In the genomic region with DNA sequence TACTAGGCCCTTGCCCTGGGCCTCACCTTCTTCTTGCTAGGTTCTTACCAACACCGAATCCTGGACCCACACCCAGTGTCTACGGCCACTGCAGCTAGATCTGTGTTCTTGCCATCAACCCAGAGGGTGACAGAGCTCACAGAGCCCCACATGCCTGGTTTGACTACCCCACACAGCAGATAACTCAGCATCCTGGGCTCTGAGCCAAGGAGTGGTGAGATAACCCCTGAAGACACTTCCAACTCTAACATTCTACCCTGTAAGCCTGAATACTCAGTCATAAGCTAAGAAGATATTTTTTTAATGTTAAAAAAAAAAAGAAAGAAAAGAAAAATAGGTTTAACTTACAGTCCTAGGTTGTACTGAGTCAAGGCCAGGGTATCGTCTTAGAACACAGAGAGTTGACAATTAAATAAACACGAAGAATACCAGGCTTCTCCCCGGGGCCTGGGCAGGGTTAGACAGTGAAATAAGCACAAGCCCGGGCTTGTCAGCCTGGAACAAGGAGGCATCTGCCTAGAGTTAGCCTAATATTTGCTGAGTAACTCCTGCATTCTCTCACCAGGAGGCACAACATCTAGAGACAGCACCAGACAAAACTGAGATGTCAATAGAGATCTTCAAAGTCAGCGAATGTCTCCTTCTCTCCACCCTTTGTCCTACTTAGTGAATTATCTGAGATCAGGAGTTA, we compare ENCODE assay signal across 11 cellular contexts.
DNase-seq lines count a peak whose midpoint lies in the region; ATAC-seq, FAIRE-seq and TF ChIP-seq lines count a peak whose summit lies in the region.
"Had no signal": no experiment of that assay in that cellular context is flagged by ENCODE, and none has a peak within 500 bp of the region (broad histone marks: within the 10 kb centered on the region; RNA-seq: fewer than 3 reads in every experiment).

No MANE protein-coding gene starts in this region.

- H3K36me3 ChIP-seq in keratinocyte (ENCODE audit: control insufficient read depth in 2 of 2, extremely low read depth in 1 of 2, insufficient read depth in 2 of 2, low read length in 2 of 2) (no peaks in the 10 kb centered on the region), Peyer's patch (no peaks in the 10 kb centered on the region)
- H3K36me3 ChIP-seq: upper lobe of right lung had no signal

- no peak for TF ChIP-seq POLR2A in Peyer's patch (IDR thresholded peaks at IDR 0.05)

- H3K9ac ChIP-seq in keratinocyte (ENCODE audit: control insufficient read depth, extremely low read depth, insufficient read depth, low read length): peak overlapping the region; percentile 26

- H3K27me3 ChIP-seq in keratinocyte (ENCODE audit: control insufficient read depth, extremely low read depth, insufficient read depth, low read length) (no peaks in the 10 kb centered on the region), Peyer's patch (no peaks in the 10 kb centered on the region)
- H3K27me3 ChIP-seq: upper lobe of right lung had no signal

- H3K4me1 Mint-ChIP-seq in activated naive CD8-positive, alpha-beta T cell treated with anti-CD3 and anti-CD28 coated beads, Interleukin-2, amount 50 U/mL, for 24 hours: no peaks in the 10 kb centered on the region

- peak; percentile 97 for FAIRE-seq in keratinocyte (lab: Jason Lieb, UNC)
- FAIRE-seq: GM12891 had no signal

- H3K27ac Mint-ChIP-seq in activated naive CD8-positive, alpha-beta T cell treated with anti-CD3 and anti-CD28 coated beads, Interleukin-2, amount 50 U/mL, for 24 hours: no peak overlapping the region

- H3K4me3 ChIP-seq in keratinocyte (ENCODE audit: control insufficient read depth in 2 of 3, extremely low read depth in 1 of 3, insufficient read depth in 2 of 3, low read depth in 1 of 3, low read length in 3 of 3) (peak overlapping the region in 1 of 3 experiments; percentile 0), Peyer's patch (no peak overlapping the region)
- H3K4me3 ChIP-seq: upper lobe of right lung had no signal

- H3K9me3 ChIP-seq in keratinocyte (ENCODE audit: control insufficient read depth, low read depth, low read length) (no peaks in the 10 kb centered on the region), Peyer's patch (no peaks in the 10 kb centered on the region)
- H3K9me3 ChIP-seq: upper lobe of right lung had no signal

- dilution Hi-C loops in keratinocyte (cut with MboI; ENCODE audit: extremely low pct_ligation_motif_present, low sequenced_read_pairs): no loop called here

- no peaks in the 10 kb centered on the region for H3K9me3 Mint-ChIP-seq in activated naive CD8-positive, alpha-beta T cell treated with anti-CD3 and anti-CD28 coated beads, Interleukin-2, amount 50 U/mL, for 24 hours

- peak overlapping the region; percentile 53 for H3K4me2 ChIP-seq in keratinocyte (ENCODE audit: control insufficient read depth, extremely low read depth, insufficient read depth, low read depth, low read length)

- no peaks in the 10 kb centered on the region for H3K79me2 ChIP-seq in keratinocyte (ENCODE audit: control insufficient read depth, insufficient read depth, low read length)

- DNase-seq in ELR (ENCODE audit: low read depth) (peak; percentile 6), NCI-H1105 (lab: John Stamatoyannopoulos, UW) (peak; percentile 30), keratinocyte (ENCODE audit: low read depth, low spot score) (peak; percentile 79), T-helper 9 cell (no peak), Peyer's patch (no peak)
- DNase-seq in activated naive CD8-positive, alpha-beta T cell treated with anti-CD3 and anti-CD28 coated beads, Interleukin-2, amount 50 U/mL, for 24 hours: no peak
- no peak for DNase-seq in stimulated activated CD4-positive, alpha-beta T cell treated with anti-CD3 and anti-CD28 coated beads, Interleukin-4, amount 100 ng/mL, for 1 hour
- no peak for DNase-seq in activated effector memory CD4-positive, alpha-beta T cell treated with anti-CD3 and anti-CD28 coated beads, Interleukin-2, amount 50 U/mL, for 16 hours
- DNase-seq: upper lobe of right lung had no signal

- peak; percentile 12 to 36 (median 35) for TF ChIP-seq CTCF in keratinocyte (optimal IDR thresholded peaks at IDR 0.05 in 1 of 3, IDR thresholded peaks at IDR 0.05 in 1 of 3, conservative IDR thresholded peaks at IDR 0.05 in 1 of 3; ENCODE audit: extremely low read depth in 1 of 3, insufficient read depth in 2 of 3, low read length in 3 of 3)
- TF ChIP-seq CTCF in Peyer's patch (IDR thresholded peaks at IDR 0.05): no peak

- H3K36me3 Mint-ChIP-seq in activated naive CD8-positive, alpha-beta T cell treated with anti-CD3 and anti-CD28 coated beads, Interleukin-2, amount 50 U/mL, for 24 hours (ENCODE audit: low read depth): no peaks in the 10 kb centered on the region

- H3K9me1 ChIP-seq in keratinocyte (ENCODE audit: control insufficient read depth, extremely low read depth, insufficient read depth, low read length): no peaks in the 10 kb centered on the region

- peaks cover 2% of the 10 kb centered on the region for H3K27me3 Mint-ChIP-seq in activated naive CD8-positive, alpha-beta T cell treated with anti-CD3 and anti-CD28 coated beads, Interleukin-2, amount 50 U/mL, for 24 hours

- peak overlapping the region; percentile 4 for H2AFZ ChIP-seq in keratinocyte (ENCODE audit: control insufficient read depth, low read length)

- H3K27ac ChIP-seq in keratinocyte (ENCODE audit: control insufficient read depth, insufficient read depth, low read length) (peak overlapping the region; percentile 71), Peyer's patch (no peak overlapping the region)
- H3K27ac ChIP-seq: upper lobe of right lung had no signal

- ATAC-seq in activated naive CD8-positive, alpha-beta T cell treated with anti-CD3 and anti-CD28 coated beads, Interleukin-2, amount 50 U/mL, for 24 hours: peak; percentile 15
- ATAC-seq: Panc1, upper lobe of right lung had no signal

- no peak overlapping the region for H3K4me3 Mint-ChIP-seq in activated naive CD8-positive, alpha-beta T cell treated with anti-CD3 and anti-CD28 coated beads, Interleukin-2, amount 50 U/mL, for 24 hours

- no peaks in the 10 kb centered on the region for H4K20me1 ChIP-seq in keratinocyte (ENCODE audit: control insufficient read depth, extremely low read depth, insufficient read depth, low read length)

- H3K4me1 ChIP-seq in keratinocyte (ENCODE audit: control insufficient read depth, extremely low read depth, insufficient read depth, low read length): peaks cover 40% of the 10 kb centered on the region
- no peaks in the 10 kb centered on the region for H3K4me1 ChIP-seq in Peyer's patch
- H3K4me1 ChIP-seq: upper lobe of right lung had no signal

Comparison
In these comparisons a context has a peak if more than half of its experiments do, and no peak if none do; other contexts are left out.
1. DNase-seq: peak in ELR (single experiment), NCI-H1105 (single experiment) and keratinocyte (single experiment); none in activated naive CD8-positive, alpha-beta T cell treated with anti-CD3 and anti-CD28 coated beads, Interleukin-2, amount 50 U/mL, for 24 hours (single experiment), stimulated activated CD4-positive, alpha-beta T cell treated with anti-CD3 and anti-CD28 coated beads, Interleukin-4, amount 100 ng/mL, for 1 hour (single experiment), T-helper 9 cell (single experiment), activated effector memory CD4-positive, alpha-beta T cell treated with anti-CD3 and anti-CD28 coated beads, Interleukin-2, amount 50 U/mL, for 16 hours (single experiment) and Peyer's patch (0 of 3).
2. CTCF ChIP-seq: peak in keratinocyte (3 of 3); none in Peyer's patch (0 of 6).